In the genomic region with DNA sequence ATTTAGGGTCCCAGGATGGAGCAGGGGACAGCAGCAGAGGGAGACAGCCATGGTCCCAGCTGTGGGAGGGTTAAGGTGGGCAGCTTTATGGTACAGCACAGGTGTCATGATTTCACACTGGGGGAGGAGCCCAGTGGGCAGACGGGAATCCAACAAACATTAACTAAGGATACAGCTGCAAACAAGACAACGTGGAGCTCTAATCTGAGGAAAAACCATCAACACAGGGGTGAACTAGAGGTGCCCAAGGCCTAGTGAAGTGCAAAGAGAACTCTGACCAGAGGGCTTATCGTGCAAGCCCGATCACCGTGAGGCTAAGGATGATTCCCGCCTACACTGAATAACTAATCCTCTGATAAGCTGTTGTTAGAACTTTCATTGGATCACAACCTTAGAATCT, we compare ENCODE assay signal across 1 cellular context.
A peak's percentile ranks its signal among the peaks of the same experiment; 100 is the strongest.
TF ChIP-seq lines count a peak whose summit lies in the region.

No MANE protein-coding gene starts in this region.

TF ChIP-seq in HEK293, 187 proteins besides CTCF, POLR2A, EP300 and RAD21 (continued from another document):
- TF ChIP-seq EGR2 (tag by site-specific recombination; IDR thresholded peaks at IDR 0.05; ENCODE audit: low read depth) (peak; percentile 58), ZNF311 (tag by site-specific recombination; IDR thresholded peaks at IDR 0.05; ENCODE audit: borderline replicate concordance) (no peak)
